ENCODE assay signal across 19 cellular contexts in genomic region chr6:35808688-35809087, GRCh38. TPM values are rescaled to one million over a fixed set of nuclear protein-coding genes. Genes with fewer than 3 reads are reported as not detected.
DNase-seq lines count a peak whose midpoint lies in the region; ATAC-seq and TF ChIP-seq lines count a peak whose summit lies in the region.
"Had no signal": no experiment of that assay in that cellular context is flagged by ENCODE, and none has a peak within 500 bp of the region (broad histone marks: within the 10 kb centered on the region; RNA-seq: fewer than 3 reads in every experiment).

No MANE protein-coding gene starts in this region.

- no peak overlapping the region for H3K18ac ChIP-seq in mesendoderm (ENCODE audit: low read length)

- H3K79me1 ChIP-seq in mesendoderm (ENCODE audit: low read length), result no peaks in the 10 kb centered on the region

- no peak overlapping the region for H3K9ac ChIP-seq in mesendoderm (ENCODE audit: low read length)
- H3K9ac ChIP-seq: GM23248 had no signal

- H3K36me3 Mint-ChIP-seq in effector memory CD8-positive, alpha-beta T cell (ENCODE audit: insufficient read depth), result no peaks in the 10 kb centered on the region
- H3K36me3 Mint-ChIP-seq: activated naive CD8-positive, alpha-beta T cell treated with anti-CD3 and anti-CD28 coated beads, Interleukin-2, amount 10 ng/mL, durations not matched to agents 7 days and 5 days; CD4-positive, alpha-beta memory T cell had no signal

- peaks cover 29 to 54% of the 10 kb centered on the region in 2 donors for H3K27me3 Mint-ChIP-seq in effector memory CD8-positive, alpha-beta T cell

- H3K9me3 Mint-ChIP-seq in effector memory CD8-positive, alpha-beta T cell, result no peaks in the 10 kb centered on the region
- H3K9me3 Mint-ChIP-seq: activated naive CD8-positive, alpha-beta T cell treated with anti-CD3 and anti-CD28 coated beads, Interleukin-2, amount 10 ng/mL, durations not matched to agents 7 days and 5 days; stimulated activated naive CD8-positive, alpha-beta T cell treated with anti-CD3 and anti-CD28 coated beads, Interleukin-15, amount 100 ng/mL, for 72 hours; T-helper 2 cell treated with Interferon-gamma antibody and Interleukin-4, amounts not matched to agents 5 μg/mL and 100 μg/mL, for 36 hours had no signal

- H2BK5ac ChIP-seq in mesendoderm (ENCODE audit: low read length), result no peak overlapping the region

- H3K27me3 ChIP-seq in BE2C, result no peaks in the 10 kb centered on the region
- H3K27me3 ChIP-seq in SJCRH30, result no peaks in the 10 kb centered on the region
- no peaks in the 10 kb centered on the region for H3K27me3 ChIP-seq in mesendoderm (ENCODE audit: insufficient read depth, low read length, poor library complexity)
- H3K27me3 ChIP-seq: ovary had no signal

- H3K4me2 ChIP-seq in mesendoderm (ENCODE audit: low read length), result no peak overlapping the region

- no peak for TF ChIP-seq CTCF in BE2C (IDR thresholded peaks at IDR 0.05; ENCODE audit: low read depth, low read length)

- H3K79me2 ChIP-seq in mesendoderm (ENCODE audit: control insufficient read depth, insufficient read depth, low read length), result no peaks in the 10 kb centered on the region

- H3K27ac ChIP-seq in SJCRH30 (no peak overlapping the region), mesendoderm (ENCODE audit: low read depth, low read length) (no peak overlapping the region)
- H3K27ac ChIP-seq: GM23248, ovary had no signal

- H2BK120ac ChIP-seq in mesendoderm (ENCODE audit: low read depth, low read length), result no peak overlapping the region

- H4K8ac ChIP-seq in mesendoderm (ENCODE audit: low read depth, low read length), result no peak overlapping the region

- H3K23ac ChIP-seq in mesendoderm (ENCODE audit: low read length), result no peak overlapping the region

- H3K4me1 Mint-ChIP-seq in effector memory CD8-positive, alpha-beta T cell (ENCODE audit: low read depth in 2 of 2), result peaks cover 13 to 14% of the 10 kb centered on the region in 2 donors

- no peak overlapping the region for H3K4me3 Mint-ChIP-seq in effector memory CD8-positive, alpha-beta T cell
- H3K4me3 Mint-ChIP-seq: activated naive CD8-positive, alpha-beta T cell treated with anti-CD3 and anti-CD28 coated beads, Interleukin-2, amount 10 ng/mL, durations not matched to agents 7 days and 5 days; CD4-positive, alpha-beta memory T cell; stimulated activated naive CD8-positive, alpha-beta T cell treated with anti-CD3 and anti-CD28 coated beads, Interleukin-15, amount 100 ng/mL, for 72 hours; T-helper 2 cell treated with Interferon-gamma antibody and Interleukin-4, amounts not matched to agents 5 μg/mL and 100 μg/mL, for 36 hours had no signal

- no peak overlapping the region for H2AK5ac ChIP-seq in mesendoderm (ENCODE audit: low read length)

- H3K4ac ChIP-seq in mesendoderm (ENCODE audit: low read depth, low read length), result no peak overlapping the region

- H3K36me3 ChIP-seq in BE2C (no peaks in the 10 kb centered on the region), SJCRH30 (no peaks in the 10 kb centered on the region), mesendoderm (ENCODE audit: control insufficient read depth, insufficient read depth, low read length) (no peaks in the 10 kb centered on the region)
- H3K36me3 ChIP-seq: ovary had no signal

- no peak overlapping the region for H2BK15ac ChIP-seq in mesendoderm (replicated peaks; ENCODE audit: low read depth)

- DNase-seq in BE2C, result peak; percentile 49
- DNase-seq in NCI-H1105 treated with DMSO at 0.1 percent for 48 hours (lab: John Stamatoyannopoulos, UW), result peak; percentile 98
- DNase-seq in NCI-H2196 treated with DMSO at 0.1 percent for 48 hours (lab: John Stamatoyannopoulos, UW; ENCODE audit: unreplicated experiment), result peak; percentile 93
- peak; percentile 66 to 77 for DNase-seq in SJCRH30
- DNase-seq in foreskin melanocyte, result no peak
- DNase-seq in effector memory CD8-positive, alpha-beta T cell, result no peak
- DNase-seq in HuH-7.5 (ENCODE audit: low spot score), result no peak
- DNase-seq in mesendoderm, result no peak
- DNase-seq: activated CD4-positive, alpha-beta T cell treated with anti-CD3 and anti-CD28 coated beads for 4 hours; activated naive CD8-positive, alpha-beta T cell treated with anti-CD3 and anti-CD28 coated beads, Interleukin-2, amount 10 ng/mL, durations not matched to agents 7 days and 5 days; activated T-cell treated with anti-CD3 and anti-CD28 coated beads for 4 hours; CD4-positive, alpha-beta memory T cell; central memory CD4-positive, alpha-beta T cell; GM23248; NCI-H1930; ovary; stimulated activated naive CD8-positive, alpha-beta T cell treated with anti-CD3 and anti-CD28 coated beads, Interleukin-15, amount 100 ng/mL, for 72 hours had no signal

- H3K9me3 ChIP-seq in BE2C (no peaks in the 10 kb centered on the region), SJCRH30 (replicated peaks) (no peaks in the 10 kb centered on the region)
- H3K9me3 ChIP-seq: ovary had no signal

- H4K5ac ChIP-seq in mesendoderm (ENCODE audit: low read length), result no peak overlapping the region

- H3K4me1 ChIP-seq in BE2C (0 out of 2 replicates have a peak, but pooled peaks cover 4% of the 10 kb centered on the region), SJCRH30 (peaks cover 2% of the 10 kb centered on the region; the same call in 1 of the 2 replicates), mesendoderm (ENCODE audit: control insufficient read depth, low read depth, low read length) (no peaks in the 10 kb centered on the region)

- no peak overlapping the region for H3K27ac Mint-ChIP-seq in effector memory CD8-positive, alpha-beta T cell
- H3K27ac Mint-ChIP-seq: activated naive CD8-positive, alpha-beta T cell treated with anti-CD3 and anti-CD28 coated beads, Interleukin-2, amount 10 ng/mL, durations not matched to agents 7 days and 5 days; CD4-positive, alpha-beta memory T cell; stimulated activated naive CD8-positive, alpha-beta T cell treated with anti-CD3 and anti-CD28 coated beads, Interleukin-15, amount 100 ng/mL, for 72 hours; T-helper 2 cell treated with Interferon-gamma antibody and Interleukin-4, amounts not matched to agents 5 μg/mL and 100 μg/mL, for 36 hours had no signal

- ATAC-seq in effector memory CD8-positive, alpha-beta T cell (replicated peaks), result no peak
- ATAC-seq: HepG2; stimulated activated naive CD8-positive, alpha-beta T cell treated with anti-CD3 and anti-CD28 coated beads, Interleukin-15, amount 100 ng/mL, for 72 hours had no signal

- no peak overlapping the region for H3K56ac ChIP-seq in mesendoderm (ENCODE audit: low read length)

- H3K4me3 ChIP-seq in BE2C (ENCODE audit: low read depth, low read length), result no peak overlapping the region
- no peak overlapping the region for H3K4me3 ChIP-seq in SJCRH30
- no peak overlapping the region for H3K4me3 ChIP-seq in mesendoderm (ENCODE audit: low read length)
- H3K4me3 ChIP-seq: GM23248, ovary had no signal

- no CpG with 5 or more reads among the region's 3 CpGs for WGBS in mesendoderm (ENCODE audit: extremely low coverage, insufficient coverage, low lambda C conversion rate)

RNA-seq across cellular contexts. Expression of gene LHFPL5, which starts 3.5 kb away (rescaled TPM):
- 0.51 TPM for polyA plus RNA-seq in BE2C (2012; ENCODE audit: insufficient read depth, insufficient read length, low read depth)
- 0.08 and 0.10 TPM in 2 replicates for total RNA-seq in SJCRH30 (2014; rRNA removed; shearing (Covaris generic))
- polyA plus RNA-seq in mesendoderm (2013, experiment 1 of 2), result not detected
- not detected for polyA plus RNA-seq in mesendoderm (2013, experiment 2 of 2)
- total RNA-seq: activated naive CD8-positive, alpha-beta T cell treated with anti-CD3 and anti-CD28 coated beads, Interleukin-2, amount 10 ng/mL, durations not matched to agents 7 days and 5 days; CD4-positive, alpha-beta memory T cell; GM23248; HepG2; ovary had no signal
- polyA plus RNA-seq: CD4-positive, alpha-beta memory T cell; GM23248; ovary had no signal

RNA-seq across cellular contexts. Expression of gene CLPS, which starts 11.6 kb away (rescaled TPM):
- not detected for polyA plus RNA-seq in BE2C (2012; ENCODE audit: insufficient read depth, insufficient read length, low read depth)
- not detected in 2 replicates for total RNA-seq in SJCRH30 (2014; rRNA removed; shearing (Covaris generic))
- polyA plus RNA-seq in mesendoderm (2013, experiment 1 of 2), result not detected
- not detected for polyA plus RNA-seq in mesendoderm (2013, experiment 2 of 2)
- total RNA-seq: activated naive CD8-positive, alpha-beta T cell treated with anti-CD3 and anti-CD28 coated beads, Interleukin-2, amount 10 ng/mL, durations not matched to agents 7 days and 5 days; CD4-positive, alpha-beta memory T cell; GM23248; HepG2 had no signal
- polyA plus RNA-seq: CD4-positive, alpha-beta memory T cell; GM23248; ovary had no signal

RNA-seq across cellular contexts. Expression of gene CLPSL1, which starts 27.9 kb away (rescaled TPM):
- polyA plus RNA-seq in BE2C (2012; ENCODE audit: insufficient read depth, insufficient read length, low read depth), result not detected
- total RNA-seq in SJCRH30 (2014; rRNA removed; shearing (Covaris generic)), result not detected in 2 replicates
- not detected for polyA plus RNA-seq in mesendoderm (2013, experiment 1 of 2)
- polyA plus RNA-seq in mesendoderm (2013, experiment 2 of 2), result not detected
- total RNA-seq: activated naive CD8-positive, alpha-beta T cell treated with anti-CD3 and anti-CD28 coated beads, Interleukin-2, amount 10 ng/mL, durations not matched to agents 7 days and 5 days; CD4-positive, alpha-beta memory T cell; GM23248; HepG2; ovary had no signal
- polyA plus RNA-seq: CD4-positive, alpha-beta memory T cell; GM23248; HepG2; ovary had no signal

RNA-seq across cellular contexts. Expression of gene CLPSL2, which starts 32.3 kb away (rescaled TPM):
- polyA plus RNA-seq in BE2C (2012; ENCODE audit: insufficient read depth, insufficient read length, low read depth), result not detected
- total RNA-seq in SJCRH30 (2014; rRNA removed; shearing (Covaris generic)), result not detected in 2 replicates
- polyA plus RNA-seq in mesendoderm (2013, experiment 1 of 2), result 1.7 TPM
- polyA plus RNA-seq in mesendoderm (2013, experiment 2 of 2), result 1.6 TPM
- total RNA-seq: activated naive CD8-positive, alpha-beta T cell treated with anti-CD3 and anti-CD28 coated beads, Interleukin-2, amount 10 ng/mL, durations not matched to agents 7 days and 5 days; CD4-positive, alpha-beta memory T cell; GM23248; HepG2; ovary had no signal
- polyA plus RNA-seq: CD4-positive, alpha-beta memory T cell; GM23248; HepG2; ovary had no signal

Comparison
In these comparisons a context has a peak if more than half of its experiments do, and no peak if none do; other contexts are left out.
1. DNase-seq: peak in BE2C (single experiment), NCI-H1105 treated with DMSO at 0.1 percent for 48 hours (single experiment), NCI-H2196 treated with DMSO at 0.1 percent for 48 hours (single experiment) and SJCRH30 (2 of 2); none in foreskin melanocyte (single experiment), effector memory CD8-positive, alpha-beta T cell (0 of 3), HuH-7.5 (single experiment) and mesendoderm (single experiment).